20 cellular contexts compared by ENCODE assay signal in genomic region chr11:34886609-34887008, GRCh38.
"Had no signal": no experiment of that assay in that cellular context is flagged by ENCODE, and none has a peak within 500 bp of the region (broad histone marks: within the 10 kb centered on the region; RNA-seq: fewer than 3 reads in every experiment).

No MANE protein-coding gene starts in this region.

- H3K9me3 ChIP-seq: breast epithelium, ovary, prostate gland, right atrium auricular region had no signal

- H3K4me1 ChIP-seq: prostate gland, right atrium auricular region had no signal

- FAIRE-seq: TTC549 had no signal

- H3K4me3 ChIP-seq: breast epithelium, coronary artery, ovary, prostate gland, right atrium auricular region had no signal

- DNase-seq: activated CD4-positive, alpha-beta T cell treated with anti-CD3 and anti-CD28 coated beads, Interleukin-2, amount 50 U/mL, for 4 hours; activated CD8-positive, alpha-beta memory T cell treated with anti-CD3 and anti-CD28 coated beads, Interleukin-2, amount 50 U/mL, for 48 hours; activated naive CD4-positive, alpha-beta T cell treated with anti-CD3 and anti-CD28 coated beads for 36 hours; activated naive CD8-positive, alpha-beta T cell treated with anti-CD3 and anti-CD28 coated beads, Interleukin-2, amount 10 ng/mL, durations not matched to agents 7 days and 5 days; activated T-cell treated with anti-CD3 and anti-CD28 coated beads, Interleukin-2, amount 50 U/mL, for 4 hours; amniotic stem cell; left ventricle myocardium superior; midbrain; ovary; stimulated activated CD4-positive, alpha-beta T cell treated with anti-CD3 and anti-CD28 coated beads, Interleukin-12 subunit alpha, Interleukin-12 subunit beta, amount 100 ng/mL, for 4 hours; stimulated activated CD4-positive, alpha-beta T cell treated with anti-CD3 and anti-CD28 coated beads, Interleukin-4, amount 100 ng/mL, for 4 hours; stimulated activated naive CD8-positive, alpha-beta T cell treated with anti-CD3 and anti-CD28 coated beads, Interleukin-15, Interleukin-2, amounts not matched to agents 100 U/mL and 50 U/mL, for 24 hours; T-helper 1 cell had no signal

- ATAC-seq: activated T-cell treated with anti-CD3 and anti-CD28 coated beads, Interleukin-2, amount 50 U/mL, for 4 hours; left ventricle myocardium superior; natural killer cell treated with Interleukin-12 subunit alpha and Interleukin-12 subunit beta and Interleukin-15 and Interleukin-18, amount 100 ng/mL, for 72 hours; stimulated activated naive CD8-positive, alpha-beta T cell treated with anti-CD3 and anti-CD28 coated beads, Interleukin-15, Interleukin-2, amounts not matched to agents 100 U/mL and 50 U/mL, for 24 hours; WTC11 had no signal

- H3K27ac ChIP-seq: breast epithelium, coronary artery, ovary, right atrium auricular region had no signal

- H3K27me3 ChIP-seq: breast epithelium, ovary, right atrium auricular region had no signal

- H3K36me3 ChIP-seq: breast epithelium, ovary, prostate gland had no signal
